ENCODE assay signal across 10 cellular contexts in genomic region chr4:40826821-40827220, GRCh38.
"Had no signal": no experiment of that assay in that cellular context is flagged by ENCODE, and none has a peak within 500 bp of the region (broad histone marks: within the 10 kb centered on the region; RNA-seq: fewer than 3 reads in every experiment).

No MANE protein-coding gene starts in this region.

- H3K9me3 ChIP-seq: HAP-1 had no signal

- H3K27ac ChIP-seq: GM23248, HL-60, KMS-11 had no signal

- FAIRE-seq: HepG2 had no signal

- DNase-seq: GM23248, GOT3, H7, HFFc6, KBM-7 had no signal

- ATAC-seq: HCT116, HepG2 had no signal

- H3K4me3 ChIP-seq: GM23248, HAP-1 had no signal
